Comparison of ENCODE assay signal across 1 cellular context in genomic region chr18:25350561-25351201, GRCh38.
TF ChIP-seq lines count a peak whose summit lies in the region.

No MANE protein-coding gene starts in this region.

TF ChIP-seq in IMR-90, 13 proteins besides CTCF, POLR2A, EP300 and RAD21 (continued from another document):
- TF ChIP-seq USF2 (IDR thresholded peaks at IDR 0.05; ENCODE audit: low read depth, low read length), result no peak
- TF ChIP-seq CHD1 (IDR thresholded peaks at IDR 0.05; ENCODE audit: low read depth, low read length), result no peak
- TF ChIP-seq MXI1 (IDR thresholded peaks at IDR 0.05; ENCODE audit: borderline replicate concordance, low read depth, low read length), result peak; percentile 59; the same call in 1 of the 2 replicates
- no peak for TF ChIP-seq NFE2L2 (IDR thresholded peaks at IDR 0.05; ENCODE audit: low read depth, low read length)
- TF ChIP-seq CEBPB (IDR thresholded peaks at IDR 0.05; ENCODE audit: low read depth, low read length), result no peak
- no peak for TF ChIP-seq ELK1 (IDR thresholded peaks at IDR 0.05; ENCODE audit: borderline replicate concordance, low read depth, low read length)
